Comparison of ENCODE assay signal across 8 cellular contexts in genomic region chr1:109548321-109549267, GRCh38. TPM values are rescaled to one million over a fixed set of nuclear protein-coding genes. Genes with fewer than 3 reads are reported as not detected.
A peak's percentile ranks its signal among the peaks of the same experiment; 100 is the strongest.
DNase-seq lines count a peak whose midpoint lies in the region; ATAC-seq and TF ChIP-seq lines count a peak whose summit lies in the region.

TSS of gene GNAI3 (plus strand) at chr1:109548615. CDS start at chr1:109548721, 106 bp downstream.

- no peaks in the 10 kb centered on the region for H3K9me3 Mint-ChIP-seq in H9
- H3K9me3 Mint-ChIP-seq in natural killer cell treated with Interleukin-12 subunit alpha and Interleukin-12 subunit beta and Interleukin-15 and Interleukin-18, amount 100 ng/mL, for 72 hours: no peaks in the 10 kb centered on the region

- H3K56ac ChIP-seq in H9 (ENCODE audit: insufficient read length, low read depth, low read length): no peak within 1 kb of the TSS

- H3K9me3 ChIP-seq in ES-I3 (ENCODE audit: control insufficient read depth, insufficient read depth, low read length) (no peaks in the 10 kb centered on the region), H9 (ENCODE audit: control insufficient read depth, low read depth, low read length) (no peaks in the 10 kb centered on the region)

- no peaks in the 10 kb centered on the region for H3K79me1 ChIP-seq in H9 (ENCODE audit: insufficient read depth, low read depth, low read length, poor library complexity, severe bottlenecking)

- H3K27ac Mint-ChIP-seq in H9: peak within 1 kb of the TSS; percentile 95 to 99 (median 96)
- peak within 1 kb of the TSS; percentile 91 to 98 for H3K27ac Mint-ChIP-seq in natural killer cell treated with Interleukin-12 subunit alpha and Interleukin-12 subunit beta and Interleukin-15 and Interleukin-18, amount 100 ng/mL, for 72 hours

- H4K8ac ChIP-seq in H9 (replicated peaks; ENCODE audit: insufficient read length, low read depth, low read length): no peak within 1 kb of the TSS

- peaks cover 7% of the 10 kb centered on the region for H3K23me2 ChIP-seq in H9 (ENCODE audit: insufficient read length, low read depth, low read length, poor library complexity, severe bottlenecking)

- no peak within 1 kb of the TSS for H3K4ac ChIP-seq in H9 (ENCODE audit: low read depth, low read length)

- no peak within 1 kb of the TSS for H2BK15ac ChIP-seq in H9 (ENCODE audit: low read depth, low read length)

- H2BK20ac ChIP-seq in H9 (ENCODE audit: low read depth, low read length, poor library complexity, severe bottlenecking): no peak within 1 kb of the TSS

- H3K79me2 ChIP-seq in H9 (ENCODE audit: insufficient read depth, low read length): peaks cover 18% of the 10 kb centered on the region; the same call in 1 of the 2 replicates

- peak within 1 kb of the TSS; percentile 79 for H3K14ac ChIP-seq in H9 (ENCODE audit: insufficient read depth, low read length)

- no peak within 1 kb of the TSS for H4K91ac ChIP-seq in H9 (ENCODE audit: insufficient read length, low read depth, low read length)

- peaks cover 32% of the 10 kb centered on the region in 2 experiments for H3K4me1 Mint-ChIP-seq in H9
- H3K4me1 Mint-ChIP-seq in natural killer cell treated with Interleukin-12 subunit alpha and Interleukin-12 subunit beta and Interleukin-15 and Interleukin-18, amount 100 ng/mL, for 72 hours (ENCODE audit: low read depth in 2 of 2): peaks cover 31 to 40% of the 10 kb centered on the region in 2 donors

- H3K23ac ChIP-seq in H9 (ENCODE audit: insufficient read length, low read depth, low read length): no peak within 1 kb of the TSS

- H3K27ac ChIP-seq in H9 (ENCODE audit: insufficient read length, low read depth, low read length): no peak within 1 kb of the TSS

- H2AK5ac ChIP-seq in H9 (ENCODE audit: insufficient read length, low read length): no peak within 1 kb of the TSS

- no peaks in the 10 kb centered on the region for H3K36me3 Mint-ChIP-seq in H9 (ENCODE audit: insufficient read depth in 1 of 3, low read depth in 3 of 3)
- peaks cover 9% of the 10 kb centered on the region for H3K36me3 Mint-ChIP-seq in natural killer cell treated with Interleukin-12 subunit alpha and Interleukin-12 subunit beta and Interleukin-15 and Interleukin-18, amount 100 ng/mL, for 72 hours

- H3T11ph ChIP-seq in H9 (ENCODE audit: low read length): no peak within 1 kb of the TSS

- no peak within 1 kb of the TSS for H2BK120ac ChIP-seq in H9 (ENCODE audit: low read depth, low read length, poor library complexity, severe bottlenecking)

- no peaks in the 10 kb centered on the region for H3K36me3 ChIP-seq in ES-I3 (ENCODE audit: insufficient read depth, low read length)

- peaks cover 3% of the 10 kb centered on the region; the same call in 1 of the 2 replicates for H3K27me3 Mint-ChIP-seq in H9 (ENCODE audit: low read depth)
- no peaks in the 10 kb centered on the region for H3K27me3 Mint-ChIP-seq in natural killer cell treated with Interleukin-12 subunit alpha and Interleukin-12 subunit beta and Interleukin-15 and Interleukin-18, amount 100 ng/mL, for 72 hours

- peak within 1 kb of the TSS; percentile 56 for H4K5ac ChIP-seq in H9 (ENCODE audit: insufficient read length, low read depth, low read length)

- WGBS in H9 (ENCODE audit: extremely low coverage, insufficient read length, low lambda C conversion rate): no CpG with 5 or more reads among the region's 68 CpGs

- TF ChIP-seq CTCF in H9 (conservative IDR thresholded peaks at IDR 0.05): no peak
- TF ChIP-seq CTCF in fibroblast of pulmonary artery (IDR thresholded peaks at IDR 0.05; ENCODE audit: low read length, missing control alignments): no peak

- DNase-seq in H9 (peak; percentile 95), M059J (ENCODE audit: low read depth) (peak; percentile 97), fibroblast of pulmonary artery (ENCODE audit: low read depth) (peak; percentile 97)
- DNase-seq in activated effector memory CD4-positive, alpha-beta T cell treated with anti-CD3 and anti-CD28 coated beads, Interleukin-2, amount 50 U/mL, for 16 hours: peak; percentile 99
- DNase-seq in natural killer cell treated with Interleukin-12 subunit alpha and Interleukin-12 subunit beta and Interleukin-15 and Interleukin-18, amount 100 ng/mL, for 72 hours (ENCODE audit: low spot score): peak; percentile 97
- DNase-seq in stimulated activated naive CD4-positive, alpha-beta T cell treated with Interleukin-2 at 50 U/mL for 16 hours (lab: John Stamatoyannopoulos, UW): peak; percentile 96

- H2AFZ ChIP-seq in H9 (ENCODE audit: low read length): no peak within 1 kb of the TSS

- ATAC-seq in natural killer cell treated with Interleukin-12 subunit alpha and Interleukin-12 subunit beta and Interleukin-15 and Interleukin-18, amount 100 ng/mL, for 72 hours: peak; percentile 99

- H2BK12ac ChIP-seq in H9 (ENCODE audit: insufficient read length, low read depth, low read length): no peak within 1 kb of the TSS

- peaks cover 15% of the 10 kb centered on the region for H3K4me1 ChIP-seq in ES-I3 (ENCODE audit: insufficient read depth, low read length)
- H3K4me1 ChIP-seq in H9 (ENCODE audit: insufficient read depth, low read length): no peaks in the 10 kb centered on the region; the same call in 1 of the 2 replicates

- H3K18ac ChIP-seq in H9 (ENCODE audit: insufficient read length, low read depth, low read length): peak within 1 kb of the TSS; percentile 89

- H3K4me3 ChIP-seq in fibroblast of pulmonary artery (replicated peaks; ENCODE audit: low read depth, low read length): peak within 1 kb of the TSS; percentile 73

- peak within 1 kb of the TSS; percentile 92 to 99 for H3K4me3 Mint-ChIP-seq in H9
- peak within 1 kb of the TSS; percentile 97 for H3K4me3 Mint-ChIP-seq in natural killer cell treated with Interleukin-12 subunit alpha and Interleukin-12 subunit beta and Interleukin-15 and Interleukin-18, amount 100 ng/mL, for 72 hours

- H4K20me1 ChIP-seq in H9 (ENCODE audit: control insufficient read depth, insufficient read depth, insufficient read length): no peaks in the 10 kb centered on the region

- H3K27me3 ChIP-seq in H9 (ENCODE audit: insufficient read depth, low read length): no peaks in the 10 kb centered on the region

- H3K9ac ChIP-seq in ES-I3 (ENCODE audit: low read depth, low read length) (peak within 1 kb of the TSS; percentile 97), H9 (ENCODE audit: extremely low read depth, insufficient read length, low read length) (peak within 1 kb of the TSS; percentile 91)

- peak; percentile 92 for TF ChIP-seq POLR2A in Raji (IDR thresholded peaks at IDR 0.05; ENCODE audit: insufficient read depth, low read depth, low read length)

- H2BK5ac ChIP-seq in H9 (ENCODE audit: insufficient read length, low read length): peak within 1 kb of the TSS; percentile 12

- peak within 1 kb of the TSS; percentile 94 for H3K4me2 ChIP-seq in H9 (ENCODE audit: insufficient read depth, insufficient read length, low read length)

RNA-seq across cellular contexts. Expression of gene GNAI3, which starts in this region (rescaled TPM):
- total RNA-seq in H9 (2021): 9.8 and 9.9 TPM in 2 replicates
- total RNA-seq in M059J (2014; rRNA removed; shearing (Covaris generic)): 11.1 and 14.8 TPM in 2 replicates
- total RNA-seq in natural killer cell treated with Interleukin-12 subunit alpha and Interleukin-12 subunit beta and Interleukin-15 and Interleukin-18, amount 100 ng/mL, for 72 hours: 1 to 10 TPM; 8.9 to 10.0 TPM
